ENCODE assay signal across 3 cellular contexts in genomic region chr5:142847898-142848790, GRCh38.
TF ChIP-seq lines count a peak whose summit lies in the region.

No MANE protein-coding gene starts in this region.

TF ChIP-seq in SK-N-SH treated with all-trans-retinoic acid at 6 μM for 48 hours, 23 proteins besides CTCF, POLR2A, EP300 and RAD21 (continues in another document):
- TF ChIP-seq TSHZ2 (CRISPR knock-in tag; IDR thresholded peaks at IDR 0.05), result no peak
- TF ChIP-seq TOX (CRISPR knock-in tag; IDR thresholded peaks at IDR 0.05; ENCODE audit: borderline replicate concordance), result no peak
- TF ChIP-seq RARB (CRISPR knock-in tag; IDR thresholded peaks at IDR 0.05), result no peak
- no peak for TF ChIP-seq CSDC2 (CRISPR knock-in tag; IDR thresholded peaks at IDR 0.05)
- TF ChIP-seq BACH2 (CRISPR knock-in tag; IDR thresholded peaks at IDR 0.05; ENCODE audit: borderline replicate concordance), result no peak
- TF ChIP-seq ZFP3 (CRISPR knock-in tag; IDR thresholded peaks at IDR 0.05), result no peak
- TF ChIP-seq POU6F1 (CRISPR knock-in tag; IDR thresholded peaks at IDR 0.05; ENCODE audit: borderline replicate concordance, low read depth), result no peak
- no peak for TF ChIP-seq TCF4 (CRISPR knock-in tag; IDR thresholded peaks at IDR 0.05; ENCODE audit: borderline replicate concordance)
- TF ChIP-seq ZNF8 (CRISPR knock-in tag; IDR thresholded peaks at IDR 0.05), result no peak
- TF ChIP-seq ISL1 (CRISPR knock-in tag; IDR thresholded peaks at IDR 0.05), result no peak
- no peak for TF ChIP-seq SNAI2 (CRISPR knock-in tag; IDR thresholded peaks at IDR 0.05)
- TF ChIP-seq GLIS3 (CRISPR knock-in tag; IDR thresholded peaks at IDR 0.05), result no peak
- no peak for TF ChIP-seq ESRRG (CRISPR knock-in tag; IDR thresholded peaks at IDR 0.05)
- no peak for TF ChIP-seq OSR1 (CRISPR knock-in tag; IDR thresholded peaks at IDR 0.05)
- TF ChIP-seq CREB5 (CRISPR knock-in tag; IDR thresholded peaks at IDR 0.05; ENCODE audit: low read depth), result no peak

TF ChIP-seq in SK-N-SH, 30 proteins besides CTCF, POLR2A, EP300 and RAD21:
- TF ChIP-seq MEF2A (IDR thresholded peaks at IDR 0.05; ENCODE audit: borderline replicate concordance, low read depth) (no peak), GATA2 (CRISPR knock-in tag; IDR thresholded peaks at IDR 0.05) (no peak), USF2 (IDR thresholded peaks at IDR 0.05; ENCODE audit: borderline replicate concordance, low read depth, low read length) (no peak), MXI1 (IDR thresholded peaks at IDR 0.05; ENCODE audit: low read depth, low read length) (no peak), ZBTB33 (IDR thresholded peaks at IDR 0.05; ENCODE audit: borderline replicate concordance, low read depth) (no peak), MAX (IDR thresholded peaks at IDR 0.05; ENCODE audit: low read depth) (no peak), YY1 (IDR thresholded peaks at IDR 0.05; ENCODE audit: low read depth) (no peak), ELF1 (IDR thresholded peaks at IDR 0.05) (no peak), EZH2phosphoT487 (IDR thresholded peaks at IDR 0.05; ENCODE audit: borderline replicate concordance, low read depth) (no peak), RXRA (IDR thresholded peaks at IDR 0.05; ENCODE audit: borderline replicate concordance, low read depth) (no peak), RCOR1 (IDR thresholded peaks at IDR 0.05; ENCODE audit: low read length) (no peak), TAF1 (IDR thresholded peaks at IDR 0.05; ENCODE audit: borderline replicate concordance, low read depth, low read length) (no peak), NFIC (IDR thresholded peaks at IDR 0.05; ENCODE audit: borderline replicate concordance) (no peak), FOXM1 (IDR thresholded peaks at IDR 0.05; ENCODE audit: low read depth) (no peak), REST (IDR thresholded peaks at IDR 0.05; ENCODE audit: low read depth, low read length) (no peak)

TF ChIP-seq in H1, 55 proteins besides CTCF, POLR2A, EP300 and RAD21 (continued from another document):
- TF ChIP-seq KDM4A (IDR thresholded peaks at IDR 0.05; ENCODE audit: low read depth, low read length, severe bottlenecking), result no peak
- TF ChIP-seq SAP30 (IDR thresholded peaks at IDR 0.05; ENCODE audit: insufficient read depth, insufficient replicate concordance, low read length), result no peak
- TF ChIP-seq SIX5 (IDR thresholded peaks at IDR 0.05; ENCODE audit: low read depth, low read length), result no peak
- TF ChIP-seq CHD1 (IDR thresholded peaks at IDR 0.05; ENCODE audit: low read depth, low read length), result no peak
- TF ChIP-seq NRF1 (IDR thresholded peaks at IDR 0.05; ENCODE audit: low read depth, low read length), result no peak
- no peak for TF ChIP-seq ATF2 (IDR thresholded peaks at IDR 0.05; ENCODE audit: low read length)
- TF ChIP-seq CTBP2 (IDR thresholded peaks at IDR 0.05; ENCODE audit: borderline replicate concordance, insufficient read depth, insufficient read length, low read length), result no peak
- no peak for TF ChIP-seq SIN3A (conservative IDR thresholded peaks at IDR 0.05 in 1 of 2, IDR thresholded peaks at IDR 0.05 in 1 of 2; ENCODE audit: low read depth in 1 of 2, low read length in 2 of 2)
- TF ChIP-seq USF2 (IDR thresholded peaks at IDR 0.05; ENCODE audit: low read length), result no peak
- no peak for TF ChIP-seq BCL11A (IDR thresholded peaks at IDR 0.05; ENCODE audit: low read depth in 2 of 2, low read length in 2 of 2)
